10 cellular contexts compared by ENCODE assay signal in genomic region chr21:44294391-44295162, GRCh38. TPM values are rescaled to one million over a fixed set of nuclear protein-coding genes. Genes with fewer than 3 reads are reported as not detected.
DNase-seq lines count a peak whose midpoint lies in the region; TF ChIP-seq lines count a peak whose summit lies in the region.
"Had no signal": no experiment of that assay in that cellular context is flagged by ENCODE, and none has a peak within 500 bp of the region (broad histone marks: within the 10 kb centered on the region; RNA-seq: fewer than 3 reads in every experiment).

No MANE protein-coding gene starts in this region.

- TF ChIP-seq CTCF in fibroblast of mammary gland (conservative IDR thresholded peaks at IDR 0.05; ENCODE audit: control insufficient read depth, insufficient read depth, low read depth, low read length) (no peak), tibial nerve (IDR thresholded peaks at IDR 0.05) (no peak)

- DNase-seq in SIG-M5 treated with dmso at 0.1 percent for 504 hours (lab: John Stamatoyannopoulos, UW; ENCODE audit: unreplicated experiment): peak; percentile 32
- no peak for DNase-seq in SIG-M5 (lab: John Stamatoyannopoulos, UW)
- peak; percentile 68 for DNase-seq in fibroblast of mammary gland (ENCODE audit: low read depth)
- DNase-seq in tibial nerve (ENCODE audit: low spot score in 2 of 2): peak; percentile 65 to 75
- DNase-seq in H7: no peak
- DNase-seq in cerebellar nuclear complex (lab: John Stamatoyannopoulos, UW): no peak

- TF ChIP-seq POLR2A in tibial nerve (IDR thresholded peaks at IDR 0.05): no peak

- no peaks in the 10 kb centered on the region for H3K9me3 ChIP-seq in tibial nerve
- H3K9me3 ChIP-seq: breast epithelium had no signal

- no peaks in the 10 kb centered on the region for H3K27me3 ChIP-seq in tibial nerve
- H3K27me3 ChIP-seq in H7 (ENCODE audit: control insufficient read depth, insufficient read depth, low read length): no peaks in the 10 kb centered on the region
- H3K27me3 ChIP-seq: breast epithelium had no signal

- no peak for TF ChIP-seq EP300 in tibial nerve (IDR thresholded peaks at IDR 0.05)

- peaks cover 0 to 35% (median 18%) of the 10 kb centered on the region in 4 donors for H3K4me1 ChIP-seq in tibial nerve

- no peak overlapping the region for H3K27ac ChIP-seq in tibial nerve

- no peak overlapping the region for H3K4me3 ChIP-seq in fibroblast of mammary gland (ENCODE audit: control insufficient read depth, low read depth, low read length)
- no peak overlapping the region for H3K4me3 ChIP-seq in tibial nerve
- no peak overlapping the region for H3K4me3 ChIP-seq in H7 (ENCODE audit: insufficient read depth, low read depth, low read length)
- H3K4me3 ChIP-seq: GM12878 had no signal

- no peaks in the 10 kb centered on the region for H3K36me3 ChIP-seq in tibial nerve
- H3K36me3 ChIP-seq in H7 (replicated peaks; ENCODE audit: control insufficient read depth, insufficient read depth, low read length): no peaks in the 10 kb centered on the region
- H3K36me3 ChIP-seq: breast epithelium had no signal

- 22 to 44% methylated on average over 11 to 25 of the region's 26 CpGs for WGBS in tibial nerve, 2 donors

RNA-seq across cellular contexts. Expression of gene PFKL, which starts 5.3 kb away (rescaled TPM):
- total RNA-seq in tibial nerve: 100 to 1,000 TPM in 3 of 4 donors, 10 to 100 TPM in 1; 94.6 to 155 (median 141) TPM
- 149 and 158 TPM in 2 replicates for total RNA-seq in H7 (2014; rRNA removed; shearing (Covaris generic))

RNA-seq across cellular contexts. Expression of gene AIRE, which starts 8.9 kb away (rescaled TPM):
- under 1 TPM in 1 of 4 donors, not detected in 3; 0.30 TPM for total RNA-seq in tibial nerve
- 0.07 and 0.31 TPM in 2 replicates for total RNA-seq in H7 (2014; rRNA removed; shearing (Covaris generic))
- total RNA-seq: breast epithelium, H1, renal cortical epithelial cell had no signal

RNA-seq across cellular contexts. Expression of gene DNMT3L, which starts 32.9 kb away (rescaled TPM):
- total RNA-seq in tibial nerve: not detected
- total RNA-seq in H7 (2014; rRNA removed; shearing (Covaris generic)): 2.9 and 8.2 TPM in 2 replicates
- total RNA-seq: breast epithelium, GM12878, H1, renal cortical epithelial cell had no signal

RNA-seq across cellular contexts. Expression of gene CFAP410, which starts 44.6 kb away (rescaled TPM):
- 10 to 100 TPM; 38.0 to 69.8 (median 61.2) TPM for total RNA-seq in tibial nerve
- total RNA-seq in H7 (2014; rRNA removed; shearing (Covaris generic)): 17.2 and 20.3 TPM in 2 replicates

RNA-seq across cellular contexts. Expression of gene ICOSLG, which starts 53.8 kb away (rescaled TPM):
- total RNA-seq in tibial nerve: 1 to 10 TPM; 2.6 to 5.2 (median 3.1) TPM
- total RNA-seq in H7 (2014; rRNA removed; shearing (Covaris generic)): 0.96 and 1.6 TPM in 2 replicates

Comparison
In these comparisons a context has a peak if more than half of its experiments do, and no peak if none do; other contexts are left out.
1. DNase-seq: peak in SIG-M5 treated with dmso at 0.1 percent for 504 hours (single experiment), fibroblast of mammary gland (single experiment) and tibial nerve (2 of 2); none in SIG-M5 (single experiment), H7 (single experiment) and cerebellar nuclear complex (0 of 2).